27 cellular contexts compared by ENCODE assay signal in the genomic region with DNA sequence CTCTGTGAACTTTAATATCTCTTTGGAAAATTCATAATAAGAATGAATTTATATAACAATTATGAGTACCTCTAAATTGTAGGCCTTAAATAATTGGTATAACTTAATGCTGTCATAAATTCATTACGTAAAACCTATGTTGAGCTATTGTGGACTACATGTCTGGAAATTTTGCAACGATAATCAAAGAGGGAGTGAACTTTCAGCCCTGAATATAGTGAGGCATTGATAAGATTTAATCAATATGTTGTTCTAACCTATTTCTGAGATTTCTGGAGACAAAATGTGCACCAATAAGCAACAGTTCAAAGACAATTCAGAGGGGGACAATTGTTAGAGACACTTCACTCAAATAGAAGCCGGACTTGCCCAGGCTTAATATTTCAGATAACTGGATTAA.
"Had no signal": no experiment of that assay in that cellular context is flagged by ENCODE, and none has a peak within 500 bp of the region (broad histone marks: within the 10 kb centered on the region; RNA-seq: fewer than 3 reads in every experiment).

No MANE protein-coding gene starts in this region.

- H3K27ac ChIP-seq: stomach, suprapubic skin, testis, thoracic aorta, thyroid gland, tibial artery, tibial nerve, transverse colon, upper lobe of left lung, upper lobe of right lung, uterus, vagina had no signal

- H3K9me3 ChIP-seq: suprapubic skin, testis, thoracic aorta, thyroid gland, tibial artery, transverse colon, upper lobe of right lung, uterus, vagina had no signal

- H3K36me3 ChIP-seq: stomach, suprapubic skin, thoracic aorta, thyroid gland, tibial artery, tibial nerve, transverse colon, upper lobe of left lung, upper lobe of right lung, uterus, vagina had no signal

- ATAC-seq: stimulated activated effector memory CD8-positive, alpha-beta T cell treated with anti-CD3 and anti-CD28 coated beads, Interleukin-12 subunit alpha, Interleukin-12 subunit beta, amount 100 ng/mL, for 72 hours; stimulated activated memory B cell treated with anti-CD40 and anti-IgM and Interleukin-4, amounts not matched to agents 10 μg/mL and 1 μg/mL and 100 μg/mL, for 72 hours; stimulated activated naive B cell treated with anti-CD40 and anti-IgM and Interleukin-4, amounts not matched to agents 10 μg/mL and 1 μg/mL and 100 μg/mL, for 72 hours; stimulated activated naive CD8-positive, alpha-beta T cell treated with anti-CD3 and anti-CD28 coated beads, Interleukin-15, amount 100 ng/mL, for 72 hours; stimulated activated naive CD8-positive, alpha-beta T cell treated with anti-CD3 and anti-CD28 coated beads, Interleukin-15, Interleukin-2, amounts not matched to agents 100 U/mL and 50 U/mL, for 24 hours; upper lobe of right lung had no signal

- H3K27me3 ChIP-seq: stomach, suprapubic skin, testis, thyroid gland, tibial artery, tibial nerve, transverse colon, upper lobe of left lung, upper lobe of right lung, uterus, vagina had no signal

- H3K4me3 ChIP-seq: stomach, suprapubic skin, testis, thoracic aorta, thyroid gland, tibial artery, tibial nerve, transverse colon, upper lobe of left lung, upper lobe of right lung, uterus, vagina had no signal

- DNase-seq: stimulated activated CD4-positive, alpha-beta T cell treated with anti-CD3 and anti-CD28 coated beads, Interleukin-2, amount 100 ng/mL, for 48 hours; stimulated activated CD4-positive, alpha-beta T cell treated with anti-CD3 and anti-CD28 coated beads, Interleukin-4, amount 100 ng/mL, for 1 hour; stimulated activated CD4-positive, alpha-beta T cell treated with anti-CD3 and anti-CD28 coated beads, Interleukin-4, amount 100 ng/mL, for 24 hours; stimulated activated CD4-positive, alpha-beta T cell treated with anti-CD3 and anti-CD28 coated beads, Interleukin-4, amount 100 ng/mL, for 4 hours; stimulated activated CD8-positive, alpha-beta memory T cell treated with anti-CD3 and anti-CD28 coated beads, Interleukin-4, amount 100 ng/mL, for 48 hours; stimulated activated naive B cell treated with anti-CD40 and anti-IgM and Interleukin-4, amounts not matched to agents 10 μg/mL and 1 μg/mL and 100 μg/mL, for 72 hours; stimulated activated naive CD4-positive, alpha-beta T cell; stimulated activated naive CD4-positive, alpha-beta T cell treated with Interleukin-2 at 50 U/mL for 16 hours; stimulated activated naive CD8-positive, alpha-beta T cell treated with anti-CD3 and anti-CD28 coated beads, Interleukin-15, amount 100 ng/mL, for 72 hours; stimulated activated naive CD8-positive, alpha-beta T cell treated with anti-CD3 and anti-CD28 coated beads, Interleukin-15, Interleukin-2, amounts not matched to agents 100 U/mL and 50 U/mL, for 24 hours; stomach; substantia nigra; testis; thyroid gland; tibial artery; transverse colon; trophoblast cell; upper lobe of left lung; upper lobe of right lung; uterus had no signal

- FAIRE-seq: urothelium cell line had no signal

- H3K4me1 ChIP-seq: stomach, suprapubic skin, testis, thyroid gland, tibial artery, tibial nerve, transverse colon, upper lobe of left lung, upper lobe of right lung, uterus, vagina had no signal
